ENCODE assay signal across 7 cellular contexts in the genomic region with DNA sequence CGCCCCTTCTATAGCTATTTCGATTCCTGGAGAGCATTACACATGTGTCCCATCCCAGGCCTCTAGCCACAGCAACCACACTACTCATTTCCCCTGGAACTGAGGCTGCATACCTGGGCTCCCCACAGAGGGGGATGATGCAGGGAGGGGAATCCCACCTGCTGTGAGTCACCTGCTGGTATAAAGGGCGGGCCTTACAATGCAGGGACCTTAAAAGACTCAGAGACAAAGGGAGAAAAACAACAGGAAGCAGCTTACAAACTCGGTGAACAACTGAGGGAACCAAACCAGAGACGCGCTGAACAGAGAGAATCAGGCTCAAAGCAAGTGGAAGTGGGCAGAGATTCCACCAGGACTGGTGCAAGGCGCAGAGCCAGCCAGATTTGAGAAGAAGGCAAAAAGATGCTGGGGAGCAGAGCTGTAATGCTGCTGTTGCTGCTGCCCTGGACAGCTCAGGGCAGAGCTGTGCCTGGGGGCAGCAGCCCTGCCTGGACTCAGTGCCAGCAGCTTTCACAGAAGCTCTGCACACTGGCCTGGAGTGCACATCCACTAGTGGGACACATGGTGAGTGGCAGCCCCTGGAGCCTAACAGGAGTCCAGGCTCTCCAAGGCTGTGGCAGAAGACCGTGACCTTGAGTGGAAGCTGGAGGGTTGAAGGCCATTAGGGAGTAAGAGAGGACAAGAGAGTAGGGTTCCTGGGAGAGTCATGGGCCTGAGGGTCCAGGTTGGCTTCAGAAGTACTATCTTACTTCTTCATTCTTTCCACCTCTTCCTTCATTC. TPM values are rescaled to one million over a fixed set of nuclear protein-coding genes. Genes with fewer than 3 reads are reported as not detected.
DNase-seq lines count a peak whose midpoint lies in the region; ATAC-seq and TF ChIP-seq lines count a peak whose summit lies in the region.

Gene IL23A (plus strand): TSS at position 242 of the 780 bp plus-strand sequence. CDS start 161 bp downstream, at position 403.

- H3K4me3 Mint-ChIP-seq in activated naive CD4-positive, alpha-beta T cell treated with anti-CD3 and anti-CD28 coated beads, Interleukin-2, amount 50 U/mL, for 24 hours, result peak within 1 kb of the TSS; percentile 96
- H3K4me3 Mint-ChIP-seq in natural killer cell, result peak within 1 kb of the TSS; percentile 54

- TF ChIP-seq CTCF in Peyer's patch (IDR thresholded peaks at IDR 0.05) (no peak), natural killer cell (IDR thresholded peaks at IDR 0.05) (no peak), tibial artery (IDR thresholded peaks at IDR 0.05) (no peak)

- H3K9me3 ChIP-seq in Peyer's patch, result no peaks in the 10 kb centered on the region
- H3K9me3 ChIP-seq in tibial artery, result no peaks in the 10 kb centered on the region

- peak within 1 kb of the TSS; percentile 40 to 75 (median 72) for H3K27ac ChIP-seq in Peyer's patch
- H3K27ac ChIP-seq in tibial artery, result no peak within 1 kb of the TSS

- no peaks in the 10 kb centered on the region for H3K27me3 Mint-ChIP-seq in activated naive CD4-positive, alpha-beta T cell treated with anti-CD3 and anti-CD28 coated beads, Interleukin-2, amount 50 U/mL, for 24 hours
- no peaks in the 10 kb centered on the region for H3K27me3 Mint-ChIP-seq in natural killer cell (ENCODE audit: low read depth in 2 of 2)

- peaks cover 10% of the 10 kb centered on the region for H3K36me3 Mint-ChIP-seq in activated naive CD4-positive, alpha-beta T cell treated with anti-CD3 and anti-CD28 coated beads, Interleukin-2, amount 50 U/mL, for 24 hours
- peaks cover 10% of the 10 kb centered on the region for H3K36me3 Mint-ChIP-seq in natural killer cell

- DNase-seq in Peyer's patch (peak in 2 of 3 donors; percentile 75), natural killer cell (no peak), AG08395 (ENCODE audit: low spot score) (no peak), tibial artery (no peak), cerebellar nuclear complex (lab: John Stamatoyannopoulos, UW) (no peak)

- no peaks in the 10 kb centered on the region for H3K4me1 ChIP-seq in Peyer's patch
- H3K4me1 ChIP-seq in tibial artery, result peaks cover 0 to 7% (median 2%) of the 10 kb centered on the region in 4 donors

- peak within 1 kb of the TSS; percentile 100 for H3K27ac Mint-ChIP-seq in activated naive CD4-positive, alpha-beta T cell treated with anti-CD3 and anti-CD28 coated beads, Interleukin-2, amount 50 U/mL, for 24 hours
- H3K27ac Mint-ChIP-seq in natural killer cell, result peak within 1 kb of the TSS; percentile 65 to 91

- intact Hi-C loops in natural killer cell (cut with micrococcal nuclease), result no loop called here
- intact Hi-C loops in tibial artery (cut with DNase I; ENCODE audit: low total_unique reads), result no loop called here

- TF ChIP-seq POLR2A in Peyer's patch (IDR thresholded peaks at IDR 0.05), result no peak

- H3K36me3 ChIP-seq in Peyer's patch, result peaks cover 0 to 17% (median 0%) of the 10 kb centered on the region in 3 donors
- peaks cover 9 to 25% (median 13%) of the 10 kb centered on the region in 3 donors for H3K36me3 ChIP-seq in tibial artery

- no peaks in the 10 kb centered on the region for H3K9me3 Mint-ChIP-seq in activated naive CD4-positive, alpha-beta T cell treated with anti-CD3 and anti-CD28 coated beads, Interleukin-2, amount 50 U/mL, for 24 hours
- no peaks in the 10 kb centered on the region for H3K9me3 Mint-ChIP-seq in natural killer cell

- H3K4me3 ChIP-seq in Peyer's patch, result peak within 1 kb of the TSS in 3 of 4 donors; percentile 2 to 26 (median 10)
- H3K4me3 ChIP-seq in tibial artery, result no peak within 1 kb of the TSS

- H3K27me3 ChIP-seq in Peyer's patch (no peaks in the 10 kb centered on the region), tibial artery (no peaks in the 10 kb centered on the region)

- H3K4me1 Mint-ChIP-seq in activated naive CD4-positive, alpha-beta T cell treated with anti-CD3 and anti-CD28 coated beads, Interleukin-2, amount 50 U/mL, for 24 hours, result peaks cover 49% of the 10 kb centered on the region
- H3K4me1 Mint-ChIP-seq in natural killer cell, result peaks cover 7 to 29% of the 10 kb centered on the region in 2 donors

- ATAC-seq in GM21737 (IDR thresholded peaks at IDR 0.05; ENCODE audit: unreplicated experiment) (peak; percentile 37), natural killer cell (peak in 1 of 3 donors; percentile 18)

RNA-seq across cellular contexts. Expression of gene IL23A, which starts in this region (rescaled TPM):
- total RNA-seq in Peyer's patch, result 1 to 10 TPM in 2 of 4 donors, not detected in 2; 3.1 to 5.8 TPM
- 1 to 10 TPM; 1.8 to 2.7 (median 2.2) TPM for total RNA-seq in natural killer cell

Comparison
In these comparisons a context has a peak if more than half of its experiments do, and no peak if none do; other contexts are left out.
1. DNase-seq: peak in Peyer's patch (2 of 3); none in natural killer cell (single experiment), AG08395 (single experiment), tibial artery (0 of 2) and cerebellar nuclear complex (0 of 2).
2. H3K27ac ChIP-seq: peak in Peyer's patch (4 of 4); none in tibial artery (0 of 2).
3. H3K4me3 ChIP-seq: peak in Peyer's patch (3 of 4); none in tibial artery (0 of 2).